Comparison of ENCODE assay signal across 15 cellular contexts in the genomic region with DNA sequence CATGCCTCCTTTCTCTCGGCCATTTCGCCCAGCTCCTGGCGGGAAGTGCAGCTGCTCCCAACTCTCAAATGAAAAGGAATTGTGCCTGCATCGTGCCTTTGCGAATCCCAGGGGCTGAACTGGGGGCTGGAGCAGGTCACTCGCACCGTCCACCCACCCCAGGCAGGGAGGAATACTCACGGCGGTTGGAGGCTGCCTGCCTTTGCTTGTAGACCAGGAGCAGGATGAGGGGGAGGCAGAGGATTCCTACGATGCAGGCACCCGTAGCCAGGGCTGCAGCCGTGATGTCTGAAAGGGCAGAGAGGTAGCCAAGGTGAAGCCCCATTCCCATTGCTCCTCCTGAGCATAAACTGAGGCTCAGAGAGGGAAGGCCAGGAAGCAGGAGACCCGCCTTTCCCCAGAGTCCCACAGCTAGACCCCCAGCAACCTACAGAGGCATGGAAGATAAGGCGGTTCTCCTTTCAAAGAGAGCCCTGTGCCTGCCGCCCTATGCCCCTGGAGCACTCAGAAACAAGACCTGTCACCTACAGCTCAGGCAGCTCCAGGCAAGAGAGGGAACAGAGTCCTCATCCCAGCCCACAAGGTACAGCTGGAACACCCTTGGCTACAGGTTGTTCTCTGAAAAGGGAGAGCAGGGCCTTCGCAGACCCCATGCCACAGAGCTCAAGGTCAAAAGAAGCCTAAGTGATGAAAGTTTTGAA. TPM values are rescaled to one million over a fixed set of nuclear protein-coding genes. Genes with fewer than 3 reads are reported as not detected.
DNase-seq lines count a peak whose midpoint lies in the region; ATAC-seq and TF ChIP-seq lines count a peak whose summit lies in the region.
"Had no signal": no experiment of that assay in that cellular context is flagged by ENCODE, and none has a peak within 500 bp of the region (broad histone marks: within the 10 kb centered on the region; RNA-seq: fewer than 3 reads in every experiment).

No MANE protein-coding gene starts in this region.

- no peaks in the 10 kb centered on the region for H3K36me3 ChIP-seq in Panc1 (ENCODE audit: control insufficient read depth, insufficient read depth, low read length)
- H3K36me3 ChIP-seq in gastroesophageal sphincter: peaks cover 0 to 92% of the 10 kb centered on the region in 2 donors

- BruUV-seq in Panc1 (replicated peaks; lab: Mats Ljungman, UMichigan): no TSS peak

- H3K27me3 Mint-ChIP-seq in activated CD4-positive, alpha-beta T cell treated with anti-CD3 and anti-CD28 coated beads for 36 hours: no peaks in the 10 kb centered on the region
- no peaks in the 10 kb centered on the region for H3K27me3 Mint-ChIP-seq in effector memory CD8-positive, alpha-beta T cell

- H3K4me3 ChIP-seq in Panc1 (ENCODE audit: low read depth in 2 of 2, low read length in 2 of 2) (no peak overlapping the region), gastroesophageal sphincter (no peak overlapping the region)
- H3K4me3 ChIP-seq: GM23338 had no signal

- no peak for TF ChIP-seq EP300 in gastroesophageal sphincter (IDR thresholded peaks at IDR 0.05)

- POLR2A ChIA-PET in activated CD4-positive, alpha-beta T cell treated with anti-CD3 and anti-CD28 coated beads for 36 hours (lab: Charles Lee): no interaction called here
- POLR2A ChIA-PET in Panc1 (lab: Charles Lee): interaction anchor here (1.1 kb wide), 1 partner anchor 12 kb away, joined by 3 read pairs; no protein-coding TSS in a partner anchor

- H3K4me3 Mint-ChIP-seq in activated CD4-positive, alpha-beta T cell treated with anti-CD3 and anti-CD28 coated beads for 36 hours: no peak overlapping the region
- H3K4me3 Mint-ChIP-seq in effector memory CD8-positive, alpha-beta T cell: no peak overlapping the region
- no peak overlapping the region for H3K4me3 Mint-ChIP-seq in stimulated activated effector memory CD8-positive, alpha-beta T cell treated with anti-CD3 and anti-CD28 coated beads, Interleukin-12 subunit alpha, Interleukin-12 subunit beta, amount 100 ng/mL, for 72 hours
- H3K4me3 Mint-ChIP-seq: endodermal cell, GM23338 had no signal

- H3K4me1 Mint-ChIP-seq in activated CD4-positive, alpha-beta T cell treated with anti-CD3 and anti-CD28 coated beads for 36 hours: peaks cover 87% of the 10 kb centered on the region
- peaks cover 51 to 63% of the 10 kb centered on the region in 2 donors for H3K4me1 Mint-ChIP-seq in effector memory CD8-positive, alpha-beta T cell (ENCODE audit: low read depth in 2 of 2)
- H3K4me1 Mint-ChIP-seq in stimulated activated effector memory CD8-positive, alpha-beta T cell treated with anti-CD3 and anti-CD28 coated beads, Interleukin-12 subunit alpha, Interleukin-12 subunit beta, amount 100 ng/mL, for 72 hours: peaks cover 77% of the 10 kb centered on the region

- peaks cover 72% of the 10 kb centered on the region for H3K36me3 Mint-ChIP-seq in activated CD4-positive, alpha-beta T cell treated with anti-CD3 and anti-CD28 coated beads for 36 hours (ENCODE audit: low read depth)
- H3K36me3 Mint-ChIP-seq in effector memory CD8-positive, alpha-beta T cell (ENCODE audit: insufficient read depth): peaks cover 84% of the 10 kb centered on the region
- peaks cover 71% of the 10 kb centered on the region for H3K36me3 Mint-ChIP-seq in stimulated activated effector memory CD8-positive, alpha-beta T cell treated with anti-CD3 and anti-CD28 coated beads, Interleukin-12 subunit alpha, Interleukin-12 subunit beta, amount 100 ng/mL, for 72 hours

- H3K27ac ChIP-seq in Panc1 (ENCODE audit: low read length): peak overlapping the region; percentile 23
- H3K27ac ChIP-seq in gastroesophageal sphincter: peak overlapping the region in 2 of 4 donors; percentile 4 to 78
- H3K27ac ChIP-seq: 22Rv1 had no signal

- H3K27me3 ChIP-seq in Panc1 (ENCODE audit: control insufficient read depth, insufficient read depth, low read length) (no peaks in the 10 kb centered on the region), gastroesophageal sphincter (no peaks in the 10 kb centered on the region)

- ATAC-seq in activated CD4-positive, alpha-beta T cell treated with anti-CD3 and anti-CD28 coated beads for 36 hours: no peak
- ATAC-seq in Panc1 (no peak), GM21825 (IDR thresholded peaks at IDR 0.05; ENCODE audit: unreplicated experiment) (no peak), gastroesophageal sphincter (no peak)
- ATAC-seq in effector memory CD8-positive, alpha-beta T cell (replicated peaks): no peak
- no peak for ATAC-seq in stimulated activated effector memory CD8-positive, alpha-beta T cell treated with anti-CD3 and anti-CD28 coated beads, Interleukin-12 subunit alpha, Interleukin-12 subunit beta, amount 100 ng/mL, for 72 hours
- ATAC-seq: GM23338 had no signal

- TF ChIP-seq CTCF in Panc1 (IDR thresholded peaks at IDR 0.05): no peak
- TF ChIP-seq CTCF in gastroesophageal sphincter (IDR thresholded peaks at IDR 0.05): no peak

- no peaks in the 10 kb centered on the region for H3K9me3 Mint-ChIP-seq in activated CD4-positive, alpha-beta T cell treated with anti-CD3 and anti-CD28 coated beads for 36 hours (ENCODE audit: low read depth)
- H3K9me3 Mint-ChIP-seq in effector memory CD8-positive, alpha-beta T cell: no peaks in the 10 kb centered on the region
- H3K9me3 Mint-ChIP-seq in stimulated activated effector memory CD8-positive, alpha-beta T cell treated with anti-CD3 and anti-CD28 coated beads, Interleukin-12 subunit alpha, Interleukin-12 subunit beta, amount 100 ng/mL, for 72 hours: no peaks in the 10 kb centered on the region
- H3K9me3 Mint-ChIP-seq: endodermal cell, GM23338 had no signal

- in situ Hi-C loops in Panc1 (cut with HindIII; ENCODE audit: low pct_unique_long_range_greater_than_20kb, low sequenced_read_pairs): no loop called here

- H3K4me1 ChIP-seq in Panc1 (ENCODE audit: control insufficient read depth, insufficient read depth, low read length) (0 out of 2 replicates have a peak, but pooled peaks cover 2% of the 10 kb centered on the region), gastroesophageal sphincter (peaks cover 0 to 84% (median 10%) of the 10 kb centered on the region in 3 donors)

- CTCF ChIA-PET in activated CD4-positive, alpha-beta T cell treated with anti-CD3 and anti-CD28 coated beads for 36 hours (lab: Charles Lee): interaction anchor here (0.8 to 5.4 kb wide), 9 partner anchors 10 to 59 kb away, joined by 3 to 41 read pairs (median 11); a partner anchor contains a TSS
- CTCF ChIA-PET in Panc1 (lab: Charles Lee): no interaction called here

- WGBS in gastroesophageal sphincter (ENCODE audit: low coverage in 1 of 2), 2 donors: 100% methylated on average over 2 of the region's 16 CpGs

- intact Hi-C loops in activated CD4-positive, alpha-beta T cell treated with anti-CD3 and anti-CD28 coated beads for 36 hours (cut with DNase I, micrococcal nuclease): no loop called here
- intact Hi-C loops in Panc1 (cut with micrococcal nuclease; ENCODE audit: unreplicated experiment): no loop called here

- TF ChIP-seq POLR2A in gastroesophageal sphincter (IDR thresholded peaks at IDR 0.05): no peak

- H3K9me3 ChIP-seq in Panc1 (ENCODE audit: control insufficient read depth, insufficient read depth, low read depth, low read length) (no peaks in the 10 kb centered on the region), gastroesophageal sphincter (no peaks in the 10 kb centered on the region)
- H3K9me3 ChIP-seq: SK-N-SH had no signal

- H3K27ac Mint-ChIP-seq in activated CD4-positive, alpha-beta T cell treated with anti-CD3 and anti-CD28 coated beads for 36 hours: peak overlapping the region; percentile 80
- peak overlapping the region; percentile 49 to 73 for H3K27ac Mint-ChIP-seq in effector memory CD8-positive, alpha-beta T cell
- H3K27ac Mint-ChIP-seq in stimulated activated effector memory CD8-positive, alpha-beta T cell treated with anti-CD3 and anti-CD28 coated beads, Interleukin-12 subunit alpha, Interleukin-12 subunit beta, amount 100 ng/mL, for 72 hours: peak overlapping the region; percentile 97
- H3K27ac Mint-ChIP-seq: endodermal cell, GM23338 had no signal

- DNase-seq in activated CD4-positive, alpha-beta T cell treated with anti-CD3 and anti-CD28 coated beads for 36 hours: no peak
- DNase-seq in activated CD4-positive, alpha-beta T cell treated with anti-CD3 and anti-CD28 coated beads for 1 hour: no peak
- no peak for DNase-seq in Panc1 (ENCODE audit: low read depth, low spot score)
- no peak for DNase-seq in effector memory CD8-positive, alpha-beta T cell
- no peak for DNase-seq in stimulated activated effector memory CD8-positive, alpha-beta T cell treated with anti-CD3 and anti-CD28 coated beads, Interleukin-12 subunit alpha, Interleukin-12 subunit beta, amount 100 ng/mL, for 72 hours (ENCODE audit: low spot score in 2 of 2)
- DNase-seq in NCI-H187 treated with DMSO at 0.1 percent for 48 hours (lab: John Stamatoyannopoulos, UW): no peak
- DNase-seq: endodermal cell, NCI-H1436, SK-N-SH had no signal

RNA-seq across cellular contexts. Expression of a gene that starts 18.0 kb away (rescaled TPM):
- 100 to 1,000 TPM in 1 of 2 experiments, 10 to 100 TPM in 1; 78.2 to 104 TPM for total RNA-seq in activated CD4-positive, alpha-beta T cell treated with anti-CD3 and anti-CD28 coated beads for 36 hours
- total RNA-seq in Panc1 (2021; ENCODE audit: unreplicated experiment) (34.9 TPM), gastroesophageal sphincter (10 to 100 TPM; 34.7 to 83.6 (median 61.6) TPM)
- 45.4 TPM for polyA plus RNA-seq in Panc1 (2012; ENCODE audit: insufficient read length)

RNA-seq across cellular contexts. Expression of a gene that starts 35.8 kb away (rescaled TPM):
- total RNA-seq in activated CD4-positive, alpha-beta T cell treated with anti-CD3 and anti-CD28 coated beads for 36 hours: under 1 TPM; 0.34 to 0.40 TPM
- not detected for total RNA-seq in Panc1 (2021; ENCODE audit: unreplicated experiment)
- not detected for polyA plus RNA-seq in Panc1 (2012; ENCODE audit: insufficient read length)
- under 1 TPM in 1 of 4 donors, not detected in 3; 0.13 TPM for total RNA-seq in gastroesophageal sphincter
- total RNA-seq: frontal cortex, pulmonary artery endothelial cell had no signal
- polyA plus RNA-seq: SK-N-SH had no signal
